Comparison of ENCODE assay signal across 21 cellular contexts in the genomic region with DNA sequence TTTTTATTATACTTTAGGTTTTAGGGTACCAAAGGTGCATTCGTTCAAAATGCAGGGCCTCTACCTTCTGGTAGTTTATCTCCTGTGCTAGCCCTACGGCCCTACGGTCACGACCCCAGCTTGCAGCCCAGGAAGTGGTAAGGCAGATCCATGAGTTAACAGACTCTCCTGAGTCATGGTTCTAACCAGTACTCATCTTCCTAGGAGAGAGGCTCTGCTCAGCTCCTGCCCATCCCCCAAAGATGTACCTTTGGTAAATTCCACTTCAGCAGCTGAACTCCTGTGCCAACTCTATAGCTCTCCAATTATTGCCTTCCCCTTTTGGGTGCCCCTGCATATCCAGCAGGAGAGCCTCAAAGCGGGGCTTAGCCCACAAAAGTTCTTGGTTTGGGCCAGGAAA.
"Had no signal": no experiment of that assay in that cellular context is flagged by ENCODE, and none has a peak within 500 bp of the region (broad histone marks: within the 10 kb centered on the region; RNA-seq: fewer than 3 reads in every experiment).

No MANE protein-coding gene starts in this region.

- H3K9ac ChIP-seq: KMS-11 had no signal

- H3K4me1 ChIP-seq: body of pancreas, Peyer's patch had no signal

- ATAC-seq: activated T-cell treated with anti-CD3 and anti-CD28 coated beads, Interleukin-2, amount 50 U/mL, for 4 hours; body of pancreas; T-helper 17 cell had no signal

- H3K4me3 ChIP-seq: body of pancreas, MG63, Peyer's patch had no signal

- DNase-seq: activated CD4-positive, alpha-beta memory T cell treated with anti-CD3 and anti-CD28 coated beads for 36 hours; activated CD4-positive, alpha-beta T cell treated with anti-CD3 and anti-CD28 coated beads, Interleukin-2, amount 10 ng/mL, durations not matched to agents 7 days and 5 days; activated CD4-positive, CD25-positive, alpha-beta regulatory T cell; activated CD8-positive, alpha-beta memory T cell treated with anti-CD3 and anti-CD28 coated beads for 24 hours; activated gamma-delta T cell; activated T-cell treated with anti-CD3 and anti-CD28 coated beads, Interleukin-2, amount 50 U/mL, for 4 hours; body of pancreas; MG63; NCI-H1105 treated with DMSO at 0.1 percent for 48 hours; NCI-H1436 treated with DMSO at 0.1 percent for 48 hours; NCI-H187; NCI-H2081; NCI-H510A treated with DMSO at 0.1 percent for 48 hours; NCI-H69; NK-92 treated with Interleukin-12 subunit alpha and Interleukin-12 subunit beta, amount 100 ng/mL, for 24 hours; Peyer's patch; SIG-M5; T-helper 17 cell; T-helper 9 cell had no signal

- H3K27ac ChIP-seq: body of pancreas, KMS-11, Peyer's patch, VCaP had no signal

- H3K9me3 ChIP-seq: body of pancreas, MG63, Peyer's patch had no signal

- H3K36me3 ChIP-seq: MG63, Peyer's patch had no signal

- H3K27me3 ChIP-seq: MG63, Peyer's patch had no signal

- H3K4me2 ChIP-seq: KMS-11 had no signal
